Comparison of ENCODE assay signal across 10 cellular contexts in the genomic region with DNA sequence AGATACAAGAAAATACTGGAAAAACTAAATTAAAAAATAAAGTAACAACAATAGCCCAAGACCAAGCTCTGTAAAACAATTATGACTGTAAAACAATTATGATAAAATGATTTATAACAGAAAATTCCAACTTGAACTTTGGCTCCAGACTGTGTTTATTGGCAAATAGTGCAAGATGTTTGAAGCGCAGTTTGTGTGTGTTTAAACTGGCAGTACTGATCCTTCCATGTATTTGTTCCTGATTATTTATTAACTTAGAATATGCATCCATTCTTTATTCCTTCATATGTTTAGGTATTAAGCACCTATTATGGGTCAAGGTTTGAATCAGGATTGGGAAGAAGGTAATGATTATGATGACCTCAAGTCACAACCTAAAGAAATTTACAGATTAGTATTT.
"Had no signal": no experiment of that assay in that cellular context is flagged by ENCODE, and none has a peak within 500 bp of the region (broad histone marks: within the 10 kb centered on the region; RNA-seq: fewer than 3 reads in every experiment).

No MANE protein-coding gene starts in this region.

- FAIRE-seq: H1, H54, K562 had no signal

- H3K4me2 ChIP-seq: GM23338 had no signal

- H3K36me3 ChIP-seq: HAP-1 had no signal

- H3K27ac ChIP-seq: HL-60 had no signal

- H3K4me1 ChIP-seq: HAP-1 had no signal

- ATAC-seq: GM23338, HCT116, K562 had no signal

- H3K4me3 Mint-ChIP-seq: GM23338, HFFc6 had no signal

- H2AFZ ChIP-seq: GM23338 had no signal

- H3K9me3 Mint-ChIP-seq: GM23338 had no signal

- DNase-seq: HFFc6, IMR-90, KG1 had no signal

- H3K4me3 ChIP-seq: GM23338, HAP-1, K562 had no signal

- H3K9me3 ChIP-seq: HAP-1 had no signal

- H3K27ac Mint-ChIP-seq: GM23338, HFFc6 had no signal
